Comparison of ENCODE assay signal across 9 cellular contexts in genomic region chr6:82331031-82331773, GRCh38. TPM values are rescaled to one million over a fixed set of nuclear protein-coding genes. Genes with fewer than 3 reads are reported as not detected.
A peak's percentile ranks its signal among the peaks of the same experiment; 100 is the strongest.
DNase-seq lines count a peak whose midpoint lies in the region; ATAC-seq and TF ChIP-seq lines count a peak whose summit lies in the region.
"Had no signal": no experiment of that assay in that cellular context is flagged by ENCODE, and none has a peak within 500 bp of the region (broad histone marks: within the 10 kb centered on the region; RNA-seq: fewer than 3 reads in every experiment).

No MANE protein-coding gene starts in this region.

- H3K9me2 ChIP-seq in SK-N-SH (no peaks in the 10 kb centered on the region), hepatocyte (replicated peaks; ENCODE audit: insufficient read depth) (no peaks in the 10 kb centered on the region), Karpas-422 (replicated peaks; ENCODE audit: insufficient read depth, low read length) (no peaks in the 10 kb centered on the region)

- H3K4me1 ChIP-seq in SK-N-SH (ENCODE audit: control insufficient read depth in 1 of 2, insufficient read depth in 2 of 2, low read depth in 1 of 2, low read length in 1 of 2) (0 out of 4 replicates have a peak, but pooled peaks cover 0 to 9% of the 10 kb centered on the region in 2 experiments), hepatocyte (ENCODE audit: insufficient read depth) (no peaks in the 10 kb centered on the region), Karpas-422 (ENCODE audit: low read length) (no peaks in the 10 kb centered on the region)

- H3K4me3 ChIP-seq in SK-N-SH (ENCODE audit: low read depth in 2 of 2, low read length in 1 of 2) (no peak overlapping the region), hepatocyte (no peak overlapping the region), Karpas-422 (ENCODE audit: low read length) (no peak overlapping the region)

- ATAC-seq in HG02763 (IDR thresholded peaks at IDR 0.05; ENCODE audit: unreplicated experiment): no peak

- H3K27me3 ChIP-seq in SK-N-SH (ENCODE audit: insufficient read depth) (no peaks in the 10 kb centered on the region), hepatocyte (no peaks in the 10 kb centered on the region), Karpas-422 (ENCODE audit: low read length) (no peaks in the 10 kb centered on the region)

- WGBS in SK-N-SH (ENCODE audit: low lambda C conversion rate): 54% methylated on average over 2 of the region's 2 CpGs
- WGBS in hepatocyte (ENCODE audit: low lambda C conversion rate, missing lambda C conversion rate): 16% methylated on average over 2 of the region's 2 CpGs

- no peak overlapping the region for H3K27ac ChIP-seq in C4-2B
- H3K27ac ChIP-seq in SK-N-SH (ENCODE audit: low read depth in 2 of 2, low read length in 1 of 2): no peak overlapping the region
- no peak overlapping the region for H3K27ac ChIP-seq in hepatocyte
- no peak overlapping the region for H3K27ac ChIP-seq in Karpas-422 (ENCODE audit: low read length)

- DNase-seq in HCEC 1CT (peak; percentile 59), SK-N-SH (no peak), hepatocyte (ENCODE audit: low spot score) (peak; percentile 9), NCI-H2196 (lab: John Stamatoyannopoulos, UW; ENCODE audit: unreplicated experiment) (no peak), Karpas-422 (no peak)
- no peak for DNase-seq in central memory CD4-positive, alpha-beta T cell

- H3K4me2 ChIP-seq in SK-N-SH: no peak overlapping the region
- H3K4me2 ChIP-seq in hepatocyte: no peak overlapping the region
- no peak overlapping the region for H3K4me2 ChIP-seq in Karpas-422 (ENCODE audit: low read depth, low read length, poor library complexity, severe bottlenecking)

- H3K79me2 ChIP-seq in SK-N-SH (ENCODE audit: insufficient read depth): no peaks in the 10 kb centered on the region
- no peaks in the 10 kb centered on the region for H3K79me2 ChIP-seq in hepatocyte
- no peaks in the 10 kb centered on the region for H3K79me2 ChIP-seq in Karpas-422 (ENCODE audit: low read length)

- peak; percentile 7; the same call in 1 of the 2 replicates for TF ChIP-seq CTCF in C4-2B (conservative IDR thresholded peaks at IDR 0.05)
- TF ChIP-seq CTCF in SK-N-SH (IDR thresholded peaks at IDR 0.05): peak; percentile 32
- peak; percentile 7 for TF ChIP-seq CTCF in hepatocyte (IDR thresholded peaks at IDR 0.05; ENCODE audit: poor library complexity)

- no peaks in the 10 kb centered on the region for H3K9me3 ChIP-seq in SK-N-SH
- H3K9me3 ChIP-seq in hepatocyte (ENCODE audit: low read depth): no peaks in the 10 kb centered on the region
- no peaks in the 10 kb centered on the region for H3K9me3 ChIP-seq in Karpas-422 (ENCODE audit: low read length)

- no peak for TF ChIP-seq EP300 in SK-N-SH (IDR thresholded peaks at IDR 0.05; ENCODE audit: borderline replicate concordance in 1 of 2, low read depth in 1 of 2, low read length in 1 of 2)

- CTCF ChIA-PET in SK-N-SH (lab: Yijun Ruan, JAX): interaction anchor here (0.9 kb wide), 1 partner anchor 726 kb away, joined by 3 read pairs; no protein-coding TSS in a partner anchor

- H3K9ac ChIP-seq in SK-N-SH: no peak overlapping the region
- no peak overlapping the region for H3K9ac ChIP-seq in Karpas-422 (ENCODE audit: low read length)

- TF ChIP-seq RAD21 in SK-N-SH (IDR thresholded peaks at IDR 0.05; ENCODE audit: low read length): peak; percentile 53

- H3K36me3 ChIP-seq in SK-N-SH (replicated peaks in 1 of 2; ENCODE audit: control insufficient read depth in 1 of 2, insufficient read depth in 2 of 2, low read length in 1 of 2): no peaks in the 10 kb centered on the region
- H3K36me3 ChIP-seq in hepatocyte (replicated peaks; ENCODE audit: insufficient read depth, low read depth): no peaks in the 10 kb centered on the region
- no peaks in the 10 kb centered on the region for H3K36me3 ChIP-seq in Karpas-422 (ENCODE audit: insufficient read depth, low read length)

- no peaks in the 10 kb centered on the region for H3F3A ChIP-seq in SK-N-SH (replicated peaks; ENCODE audit: insufficient read depth)

- H2AFZ ChIP-seq in SK-N-SH (ENCODE audit: low read depth): peak overlapping the region; percentile 49; the same call in 1 of the 2 replicates
- no peak overlapping the region for H2AFZ ChIP-seq in hepatocyte
- no peak overlapping the region for H2AFZ ChIP-seq in Karpas-422 (ENCODE audit: low read length)

- POLR2A ChIA-PET in SK-N-SH (lab: Yijun Ruan, JAX): no interaction called here

- H4K20me1 ChIP-seq in SK-N-SH (ENCODE audit: insufficient read depth) (no peaks in the 10 kb centered on the region), hepatocyte (ENCODE audit: insufficient read depth, poor library complexity, severe bottlenecking) (no peaks in the 10 kb centered on the region), Karpas-422 (ENCODE audit: insufficient read depth, low read depth, low read length) (no peaks in the 10 kb centered on the region)

TF ChIP-seq in SK-N-SH, 30 proteins besides CTCF, POLR2A, EP300 and RAD21:
- no peak for TF ChIP-seq POLR2AphosphoS5 (IDR thresholded peaks at IDR 0.05; ENCODE audit: low read depth, low read length)
- TF ChIP-seq FOXJ3 (CRISPR knock-in tag; IDR thresholded peaks at IDR 0.05): no peak
- TF ChIP-seq SMC3 (IDR thresholded peaks at IDR 0.05; ENCODE audit: low read depth, low read length): peak; percentile 42

RNA-seq across cellular contexts. Expression of gene TPBG, which starts 32.4 kb away (rescaled TPM):
- polyA plus RNA-seq in SK-N-SH (2012; rRNA removed) (128 and 147 TPM in 2 replicates), hepatocyte (30.3 and 36.6 TPM in 2 replicates)
- 94.4 and 101 TPM in 2 replicates for polyA plus RNA-seq in SK-N-SH (2012; cell fraction: cytosol; rRNA removed)
- polyA plus RNA-seq in SK-N-SH (2012; cell fraction: nucleus; rRNA removed): 324 and 365 TPM in 2 replicates
- 24.8 and 32.0 TPM in 2 replicates for total RNA-seq in hepatocyte
- not detected in 2 replicates for total RNA-seq in Karpas-422 (2014; rRNA removed; shearing (Covaris generic); ENCODE audit: low replicate concordance)
- total RNA-seq: T-helper 2 cell treated with Interferon-gamma antibody and Interleukin-4, amounts not matched to agents 100 ng/mL and 5 ng/mL, for 36 hours had no signal

Comparison
In these comparisons a context has a peak if more than half of its experiments do, and no peak if none do; other contexts are left out.
1. DNase-seq: peak in HCEC 1CT (single experiment) and hepatocyte (single experiment); none in SK-N-SH (single experiment), central memory CD4-positive, alpha-beta T cell (single experiment), NCI-H2196 (single experiment) and Karpas-422 (single experiment).
2. RNA of gene TPBG, which starts 32.4 kb away (total RNA-seq): 24.8 to 32.0 TPM in hepatocyte; not detected in Karpas-422; every median in the first group is over 10 times any median in the second.
3. Peak in every context shown above with its lines, with median percentiles within 50 percentile points of each other: CTCF ChIP-seq.